ENCODE assay signal across 13 cellular contexts in genomic region chr12:46455648-46456352, GRCh38.
DNase-seq lines count a peak whose midpoint lies in the region; ATAC-seq, FAIRE-seq and TF ChIP-seq lines count a peak whose summit lies in the region.
"Had no signal": no experiment of that assay in that cellular context is flagged by ENCODE, and none has a peak within 500 bp of the region (broad histone marks: within the 10 kb centered on the region; RNA-seq: fewer than 3 reads in every experiment).

No MANE protein-coding gene starts in this region.

- DNase-seq in DMS53 (lab: John Stamatoyannopoulos, UW) (peak; percentile 96), astrocyte (ENCODE audit: low read depth) (peak; percentile 50), H7 (no peak)
- DNase-seq: activated CD8-positive, alpha-beta memory T cell treated with anti-CD3 and anti-CD28 coated beads, Interleukin-2, amount 50 U/mL, for 48 hours; Kasumi-1; left cardiac atrium; Peyer's patch; spleen had no signal

- TF ChIP-seq CTCF in Loucy (conservative IDR thresholded peaks at IDR 0.05; ENCODE audit: low read length) (no peak), astrocyte (IDR thresholded peaks at IDR 0.05; ENCODE audit: insufficient read depth, low read depth, low read length) (no peak), neutrophil (IDR thresholded peaks at IDR 0.05) (no peak)

- H3K4me2 ChIP-seq in Loucy (ENCODE audit: low read depth, low read length, poor library complexity, severe bottlenecking) (peak overlapping the region; percentile 30), astrocyte (ENCODE audit: low read length) (no peak overlapping the region)

- H2AFZ ChIP-seq in Loucy (ENCODE audit: low read length) (peak overlapping the region; percentile 61), astrocyte (ENCODE audit: low read depth, low read length) (no peak overlapping the region)

- H3K36me3 Mint-ChIP-seq in astrocyte (ENCODE audit: low read depth, unreplicated experiment) = peaks cover 3% of the 10 kb centered on the region

- H3K4me1 ChIP-seq in Loucy (ENCODE audit: insufficient read depth, low read length, poor library complexity, severe bottlenecking) (peaks cover 63% of the 10 kb centered on the region), astrocyte (ENCODE audit: insufficient read depth, low read length) (peaks cover 19% of the 10 kb centered on the region), neutrophil (ENCODE audit: control insufficient read depth in 1 of 2, insufficient read depth in 1 of 2, low read depth in 1 of 2, low read length in 1 of 2) (peaks cover 61 to 66% of the 10 kb centered on the region in 2 experiments)

- H3K36me3 ChIP-seq in Loucy (ENCODE audit: insufficient read depth, low read length) (no peaks in the 10 kb centered on the region), astrocyte (ENCODE audit: insufficient read depth, low read length) (no peaks in the 10 kb centered on the region), neutrophil (no peaks in the 10 kb centered on the region), H7 (replicated peaks; ENCODE audit: control insufficient read depth, insufficient read depth, low read length) (no peaks in the 10 kb centered on the region; the same call in 1 of the 2 replicates)
- H3K36me3 ChIP-seq: Peyer's patch, spleen had no signal

- H3K9ac ChIP-seq in Loucy (ENCODE audit: low read depth, low read length, poor library complexity, severe bottlenecking) (peak overlapping the region; percentile 16), astrocyte (ENCODE audit: low read length) (no peak overlapping the region)

- no peaks in the 10 kb centered on the region for H3F3A ChIP-seq in Loucy (ENCODE audit: low read depth)

- ATAC-seq in HG03439 (IDR thresholded peaks at IDR 0.05; ENCODE audit: unreplicated experiment) = no peak
- no peak for ATAC-seq in HG03045 (IDR thresholded peaks at IDR 0.05; ENCODE audit: unreplicated experiment)
- ATAC-seq in HG03175 (IDR thresholded peaks at IDR 0.05; ENCODE audit: unreplicated experiment) = no peak

- no peaks in the 10 kb centered on the region for H3K27me3 Mint-ChIP-seq in astrocyte (ENCODE audit: low read depth, unreplicated experiment)

- no peak overlapping the region for H3K27ac ChIP-seq in astrocyte (ENCODE audit: low read depth, low read length)
- peak overlapping the region; percentile 69 for H3K27ac ChIP-seq in neutrophil
- H3K27ac ChIP-seq: Peyer's patch had no signal

- no peaks in the 10 kb centered on the region for H3K9me2 ChIP-seq in Loucy (replicated peaks; ENCODE audit: low read depth, low read length)

- H4K20me1 ChIP-seq in Loucy (ENCODE audit: insufficient read depth, low read length, poor library complexity, severe bottlenecking) = no peaks in the 10 kb centered on the region
- no peaks in the 10 kb centered on the region for H4K20me1 ChIP-seq in astrocyte (ENCODE audit: insufficient read depth, low read length)

- peaks cover 24% of the 10 kb centered on the region for H3K4me1 Mint-ChIP-seq in astrocyte (ENCODE audit: low read depth, unreplicated experiment)

- H3K9me3 ChIP-seq in Loucy (ENCODE audit: insufficient read depth, low read depth, low read length) (no peaks in the 10 kb centered on the region), astrocyte (ENCODE audit: insufficient read depth, low read depth, low read length) (no peaks in the 10 kb centered on the region), neutrophil (no peaks in the 10 kb centered on the region)
- H3K9me3 ChIP-seq: Peyer's patch, spleen had no signal

- FAIRE-seq in astrocyte (lab: Jason Lieb, UNC) = no peak

- H3K79me2 ChIP-seq in Loucy (ENCODE audit: insufficient read depth, low read length) (no peaks in the 10 kb centered on the region), astrocyte (ENCODE audit: insufficient read depth, low read length) (no peaks in the 10 kb centered on the region)

- H3K4me3 Mint-ChIP-seq in astrocyte (ENCODE audit: unreplicated experiment) = no peak overlapping the region

- no peaks in the 10 kb centered on the region for H3K9me3 Mint-ChIP-seq in astrocyte (ENCODE audit: unreplicated experiment)

- peak overlapping the region; percentile 7 for H3K27ac Mint-ChIP-seq in astrocyte (ENCODE audit: unreplicated experiment)

- H3K27me3 ChIP-seq in Loucy (ENCODE audit: insufficient read depth, low read length, poor library complexity, severe bottlenecking) (no peaks in the 10 kb centered on the region), astrocyte (ENCODE audit: insufficient read depth, low read length) (no peaks in the 10 kb centered on the region), neutrophil (no peaks in the 10 kb centered on the region), H7 (ENCODE audit: control insufficient read depth, insufficient read depth, low read length) (no peaks in the 10 kb centered on the region)
- H3K27me3 ChIP-seq: Peyer's patch, spleen had no signal

- H3K4me3 ChIP-seq in Loucy (ENCODE audit: low read length, poor library complexity, severe bottlenecking) (peak overlapping the region; percentile 14), astrocyte (ENCODE audit: insufficient read depth, low read depth, low read length) (no peak overlapping the region), neutrophil (ENCODE audit: low read depth in 1 of 2, low read length in 1 of 2) (no peak overlapping the region), H7 (ENCODE audit: insufficient read depth, low read depth, low read length) (no peak overlapping the region)
- H3K4me3 ChIP-seq: Peyer's patch, spleen had no signal
